30 cellular contexts compared by ENCODE assay signal in genomic region chrX:95754411-95754810, GRCh38.
"Had no signal": no experiment of that assay in that cellular context is flagged by ENCODE, and none has a peak within 500 bp of the region (broad histone marks: within the 10 kb centered on the region; RNA-seq: fewer than 3 reads in every experiment).

No MANE protein-coding gene starts in this region.

- H3K36me3 Mint-ChIP-seq: activated naive CD4-positive, alpha-beta T cell treated with anti-CD3 and anti-CD28 coated beads, Interleukin-2, amount 50 U/mL, for 24 hours; naive B cell had no signal

- H2AFZ ChIP-seq: parathyroid adenoma had no signal

- H3K9me3 ChIP-seq: lower lobe of right lung, mucosa of descending colon, thyroid gland, upper lobe of right lung had no signal

- H3K9me3 Mint-ChIP-seq: activated CD4-positive, alpha-beta T cell treated with anti-CD3 and anti-CD28 coated beads, Interleukin-2, amount 10 ng/mL, durations not matched to agents 7 days and 5 days; activated CD8-positive, alpha-beta T cell treated with anti-CD3 and anti-CD28 coated beads for 36 hours; activated naive CD4-positive, alpha-beta T cell treated with anti-CD3 and anti-CD28 coated beads, Interleukin-2, amount 50 U/mL, for 24 hours; stimulated activated naive CD8-positive, alpha-beta T cell treated with anti-CD3 and anti-CD28 coated beads, Interleukin-15, Interleukin-2, amounts not matched to agents 100 ng/mL and 50 ng/mL, for 24 hours; T-helper 2 cell treated with Interferon-gamma antibody and Interleukin-4, amounts not matched to agents 5 μg/mL and 100 μg/mL, for 36 hours had no signal

- H3K4me1 Mint-ChIP-seq: activated CD4-positive, alpha-beta T cell treated with anti-CD3 and anti-CD28 coated beads, Interleukin-2, amount 10 ng/mL, durations not matched to agents 7 days and 5 days; activated naive CD4-positive, alpha-beta T cell treated with anti-CD3 and anti-CD28 coated beads, Interleukin-2, amount 50 U/mL, for 24 hours; naive B cell had no signal

- DNase-seq: activated CD4-positive, alpha-beta T cell treated with anti-CD3 and anti-CD28 coated beads, Interleukin-2, amount 10 ng/mL, durations not matched to agents 7 days and 5 days; activated CD4-positive, CD25-positive, alpha-beta regulatory T cell treated with anti-CD3 and anti-CD28 coated beads, Interleukin-2, amount 50 U/mL, for 72 hours; activated CD8-positive, alpha-beta T cell treated with anti-CD3 and anti-CD28 coated beads for 36 hours; activated gamma-delta T cell treated with Interleukin-2 at 50 U/mL for 16 hours; activated T-cell treated with anti-CD3 and anti-CD28 coated beads, Interleukin-2, amount 50 U/mL, for 1 hour; aorta; brain microvascular endothelial cell; caudate nucleus; dorsolateral prefrontal cortex; effector memory CD8-positive, alpha-beta T cell; kidney; lower lobe of right lung; mesendoderm; mucosa of descending colon; naive B cell; nucleus accumbens; right cardiac atrium; stimulated activated CD4-positive, alpha-beta T cell treated with anti-CD3 and anti-CD28 coated beads, Interleukin-12 subunit alpha, Interleukin-12 subunit beta, amount 100 ng/mL, for 4 hours; stimulated activated CD4-positive, alpha-beta T cell treated with anti-CD3 and anti-CD28 coated beads, Interleukin-1b, Interleukin-23, amount 100 ng/mL, for 48 hours; substantia nigra; thyroid gland; upper lobe of right lung; WERI-Rb-1 had no signal

- FAIRE-seq: endothelial cell of umbilical vein, kidney, TTC549 had no signal

- H3K79me2 ChIP-seq: parathyroid adenoma had no signal

- H3K27me3 Mint-ChIP-seq: activated CD4-positive, alpha-beta T cell treated with anti-CD3 and anti-CD28 coated beads, Interleukin-2, amount 10 ng/mL, durations not matched to agents 7 days and 5 days; activated CD8-positive, alpha-beta T cell treated with anti-CD3 and anti-CD28 coated beads for 36 hours; activated naive CD4-positive, alpha-beta T cell treated with anti-CD3 and anti-CD28 coated beads, Interleukin-2, amount 50 U/mL, for 24 hours; effector memory CD8-positive, alpha-beta T cell; naive B cell; stimulated activated naive CD8-positive, alpha-beta T cell treated with anti-CD3 and anti-CD28 coated beads, Interleukin-15, Interleukin-2, amounts not matched to agents 100 ng/mL and 50 ng/mL, for 24 hours had no signal

- H3K36me3 ChIP-seq: brain microvascular endothelial cell, lower lobe of right lung, thyroid gland, upper lobe of right lung, WERI-Rb-1 had no signal

- H3K4me3 Mint-ChIP-seq: activated CD4-positive, alpha-beta T cell treated with anti-CD3 and anti-CD28 coated beads, Interleukin-2, amount 10 ng/mL, durations not matched to agents 7 days and 5 days; activated CD8-positive, alpha-beta T cell treated with anti-CD3 and anti-CD28 coated beads for 36 hours; activated naive CD4-positive, alpha-beta T cell treated with anti-CD3 and anti-CD28 coated beads, Interleukin-2, amount 50 U/mL, for 24 hours; effector memory CD8-positive, alpha-beta T cell; naive B cell; stimulated activated naive CD8-positive, alpha-beta T cell treated with anti-CD3 and anti-CD28 coated beads, Interleukin-15, Interleukin-2, amounts not matched to agents 100 ng/mL and 50 ng/mL, for 24 hours; T-helper 2 cell treated with Interferon-gamma antibody and Interleukin-4, amounts not matched to agents 5 μg/mL and 100 μg/mL, for 36 hours had no signal

- H3K27ac Mint-ChIP-seq: activated CD4-positive, alpha-beta T cell treated with anti-CD3 and anti-CD28 coated beads, Interleukin-2, amount 10 ng/mL, durations not matched to agents 7 days and 5 days; activated CD8-positive, alpha-beta T cell treated with anti-CD3 and anti-CD28 coated beads for 36 hours; activated naive CD4-positive, alpha-beta T cell treated with anti-CD3 and anti-CD28 coated beads, Interleukin-2, amount 50 U/mL, for 24 hours; effector memory CD8-positive, alpha-beta T cell; naive B cell; stimulated activated naive CD8-positive, alpha-beta T cell treated with anti-CD3 and anti-CD28 coated beads, Interleukin-15, Interleukin-2, amounts not matched to agents 100 ng/mL and 50 ng/mL, for 24 hours; T-helper 2 cell treated with Interferon-gamma antibody and Interleukin-4, amounts not matched to agents 5 μg/mL and 100 μg/mL, for 36 hours had no signal

- ATAC-seq: activated CD8-positive, alpha-beta T cell treated with anti-CD3 and anti-CD28 coated beads for 36 hours; effector memory CD8-positive, alpha-beta T cell; foreskin keratinocyte; lower lobe of right lung; mucosa of descending colon; right cardiac atrium; upper lobe of right lung had no signal

- H3K4me1 ChIP-seq: foreskin keratinocyte, lower lobe of right lung, parathyroid adenoma, thyroid gland, upper lobe of right lung had no signal

- H3K9ac ChIP-seq: parathyroid adenoma had no signal

- H3K27me3 ChIP-seq: brain microvascular endothelial cell, foreskin keratinocyte, thyroid gland, upper lobe of right lung had no signal

- H3K4me3 ChIP-seq: dorsolateral prefrontal cortex, lower lobe of right lung, mucosa of descending colon, thyroid gland, upper lobe of right lung had no signal

- H3K27ac ChIP-seq: brain microvascular endothelial cell, dorsolateral prefrontal cortex, foreskin keratinocyte, lower lobe of right lung, parathyroid adenoma, thyroid gland, upper lobe of right lung, WERI-Rb-1 had no signal
